Comparison of ENCODE assay signal across 8 cellular contexts in the genomic region with DNA sequence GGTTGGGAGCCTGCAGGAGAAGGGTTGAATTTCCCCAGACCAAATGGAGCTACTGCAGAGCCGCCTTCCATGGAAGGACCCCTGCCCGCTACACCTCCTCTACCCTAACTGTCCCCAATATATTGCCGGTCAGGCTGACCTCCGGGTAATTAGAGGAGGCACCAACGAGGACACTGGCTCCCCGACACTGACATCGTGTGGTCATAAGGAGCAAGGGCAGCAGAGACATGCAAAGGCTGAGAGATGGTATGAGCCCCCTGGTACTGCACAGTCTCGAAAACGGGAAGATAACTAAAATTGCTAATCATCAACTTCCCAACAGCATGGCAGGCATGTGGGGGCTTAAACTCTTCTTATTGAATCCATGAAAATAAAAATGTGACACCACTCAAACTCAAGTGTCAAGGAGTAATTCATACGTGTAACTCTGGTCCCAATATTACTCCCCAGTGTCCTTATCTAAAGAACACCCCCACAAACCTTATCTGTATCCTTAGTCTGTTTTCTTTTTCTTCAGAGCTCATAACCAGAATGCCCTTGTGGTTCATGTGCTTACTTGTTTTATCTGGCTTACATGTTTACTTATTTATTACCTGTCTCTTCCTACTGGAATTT. TPM values are rescaled to one million over a fixed set of nuclear protein-coding genes. Genes with fewer than 3 reads are reported as not detected.
DNase-seq lines count a peak whose midpoint lies in the region; ATAC-seq, FAIRE-seq and TF ChIP-seq lines count a peak whose summit lies in the region.

No MANE protein-coding gene starts in this region.

- H3K4me3 ChIP-seq in CD8-positive, alpha-beta T cell (ENCODE audit: low read depth, low read length), result no peak overlapping the region
- peak overlapping the region in 1 of 4 donors; percentile 2 for H3K4me3 ChIP-seq in pancreas

- H3K27me3 Mint-ChIP-seq in CD8-positive, alpha-beta T cell (ENCODE audit: low read depth), result peaks cover 42% of the 10 kb centered on the region
- peaks cover 32% of the 10 kb centered on the region for H3K27me3 Mint-ChIP-seq in activated CD4-positive, alpha-beta memory T cell treated with anti-CD3 and anti-CD28 coated beads for 36 hours

- CTCF ChIA-PET in CD8-positive, alpha-beta T cell (lab: Charles Lee), result interaction anchor here (0.5 to 5.4 kb wide), 11 partner anchors 9 to 305 kb away, joined by 3 to 34 read pairs (median 4); no protein-coding TSS in a partner anchor
- CTCF ChIA-PET in activated CD4-positive, alpha-beta memory T cell treated with anti-CD3 and anti-CD28 coated beads for 36 hours (lab: Charles Lee), result interaction anchor here (0.7 to 15.7 kb wide), 14 partner anchors 7 to 293 kb away, joined by 3 to 179 read pairs (median 6); no protein-coding TSS in a partner anchor

- no peaks in the 10 kb centered on the region for H3K36me3 Mint-ChIP-seq in CD8-positive, alpha-beta T cell
- no peaks in the 10 kb centered on the region for H3K36me3 Mint-ChIP-seq in activated CD4-positive, alpha-beta memory T cell treated with anti-CD3 and anti-CD28 coated beads for 36 hours

- H3K27ac ChIP-seq in CD8-positive, alpha-beta T cell (ENCODE audit: low read depth, low read length), result no peak overlapping the region
- H3K27ac ChIP-seq in pancreas, result no peak overlapping the region

- intact Hi-C loops in CD8-positive, alpha-beta T cell (cut with DNase I, micrococcal nuclease), result loop anchor here (1.0 to 2.0 kb wide), 3 partner anchors 65 to 293 kb away; no protein-coding TSS in a partner anchor
- intact Hi-C loops in activated CD4-positive, alpha-beta memory T cell treated with anti-CD3 and anti-CD28 coated beads for 36 hours (cut with micrococcal nuclease), result loop anchor here (1.0 to 2.0 kb wide), 3 partner anchors 17 to 293 kb away; no protein-coding TSS in a partner anchor
- intact Hi-C loops in pancreas (cut with DNase I), result loop anchor here in 1 of 3 donors (10.0 kb wide), 1 partner anchor 291 kb away; no protein-coding TSS in a partner anchor

- peaks cover 7% of the 10 kb centered on the region for H3K4me1 Mint-ChIP-seq in CD8-positive, alpha-beta T cell (ENCODE audit: low read depth)
- peaks cover 16% of the 10 kb centered on the region for H3K4me1 Mint-ChIP-seq in activated CD4-positive, alpha-beta memory T cell treated with anti-CD3 and anti-CD28 coated beads for 36 hours (ENCODE audit: low read depth)

- peak in 3 of 7 experiments; percentile 2 to 27 (median 14) for DNase-seq in CD8-positive, alpha-beta T cell
- peak; percentile 69 for DNase-seq in NCI-H2227 (lab: John Stamatoyannopoulos, UW; ENCODE audit: unreplicated experiment)
- DNase-seq in activated CD4-positive, alpha-beta memory T cell treated with anti-CD3 and anti-CD28 coated beads for 36 hours, result peak; percentile 53
- peak; percentile 64 to 68 for DNase-seq in frontal cortex (ENCODE audit: low spot score in 2 of 2)
- peak; percentile 39 to 76 (median 56) for DNase-seq in pancreas
- no peak for DNase-seq in NCI-H128 (lab: John Stamatoyannopoulos, UW; ENCODE audit: unreplicated experiment)

- H3K27ac Mint-ChIP-seq in CD8-positive, alpha-beta T cell, result no peak overlapping the region
- no peak overlapping the region for H3K27ac Mint-ChIP-seq in activated CD4-positive, alpha-beta memory T cell treated with anti-CD3 and anti-CD28 coated beads for 36 hours

- FAIRE-seq in frontal cortex (lab: Jason Lieb, UNC) (no peak), pancreas (lab: Jason Lieb, UNC) (no peak)

- peak; percentile 58 for TF ChIP-seq CTCF in CD8-positive, alpha-beta T cell (IDR thresholded peaks at IDR 0.05)
- TF ChIP-seq CTCF in pancreas (IDR thresholded peaks at IDR 0.05), result peak; percentile 62 to 82 (median 76)

- peaks cover 5% of the 10 kb centered on the region for H3K27me3 ChIP-seq in CD8-positive, alpha-beta T cell (ENCODE audit: insufficient read depth, low read length)
- no peaks in the 10 kb centered on the region for H3K27me3 ChIP-seq in pancreas

- no peaks in the 10 kb centered on the region for H3K9me3 Mint-ChIP-seq in CD8-positive, alpha-beta T cell
- no peaks in the 10 kb centered on the region for H3K9me3 Mint-ChIP-seq in activated CD4-positive, alpha-beta memory T cell treated with anti-CD3 and anti-CD28 coated beads for 36 hours

- POLR2A ChIA-PET in CD8-positive, alpha-beta T cell (lab: Charles Lee), result no interaction called here
- POLR2A ChIA-PET in activated CD4-positive, alpha-beta memory T cell treated with anti-CD3 and anti-CD28 coated beads for 36 hours (lab: Charles Lee), result no interaction called here

- ATAC-seq in CD8-positive, alpha-beta T cell, result peak; percentile 68
- peak; percentile 85 for ATAC-seq in GM18873 (IDR thresholded peaks at IDR 0.05; ENCODE audit: low FRiP score, unreplicated experiment)
- peak; percentile 60 for ATAC-seq in HG03045 (IDR thresholded peaks at IDR 0.05; ENCODE audit: unreplicated experiment)
- peak in 3 of 4 donors; percentile 48 to 57 (median 56) for ATAC-seq in pancreas

- no peaks in the 10 kb centered on the region for H3K9me3 ChIP-seq in CD8-positive, alpha-beta T cell (ENCODE audit: low read length)
- no peaks in the 10 kb centered on the region for H3K9me3 ChIP-seq in pancreas

- H3K36me3 ChIP-seq in CD8-positive, alpha-beta T cell (ENCODE audit: insufficient read depth, low read length), result no peaks in the 10 kb centered on the region
- no peaks in the 10 kb centered on the region for H3K36me3 ChIP-seq in pancreas

- H3K4me1 ChIP-seq in CD8-positive, alpha-beta T cell (ENCODE audit: insufficient read depth, low read length), result no peaks in the 10 kb centered on the region
- peaks cover 3 to 15% (median 6%) of the 10 kb centered on the region in 3 donors for H3K4me1 ChIP-seq in pancreas

- H3K4me3 Mint-ChIP-seq in CD8-positive, alpha-beta T cell, result no peak overlapping the region
- H3K4me3 Mint-ChIP-seq in activated CD4-positive, alpha-beta memory T cell treated with anti-CD3 and anti-CD28 coated beads for 36 hours, result no peak overlapping the region

- 3 to 7% methylated on average over 10 of the region's 10 CpGs for WGBS in pancreas, 2 donors

RNA-seq across cellular contexts. Expression of a gene that starts 4.4 kb away (rescaled TPM):
- total RNA-seq in CD8-positive, alpha-beta T cell, result not detected
- total RNA-seq in activated CD4-positive, alpha-beta memory T cell treated with anti-CD3 and anti-CD28 coated beads for 36 hours, result 10 to 100 TPM; 27.3 to 29.2 TPM
- total RNA-seq in frontal cortex (7.3 TPM), pancreas (10 to 100 TPM in 5 of 6 donors, 1 to 10 TPM in 1; 9.7 to 16.7 (median 14.7) TPM)
- polyA plus RNA-seq in pancreas, result 10 to 100 TPM; 20.8 to 28.7 TPM

RNA-seq across cellular contexts. Expression of a gene that starts 56.3 kb away (rescaled TPM):
- total RNA-seq in CD8-positive, alpha-beta T cell, result not detected
- total RNA-seq in activated CD4-positive, alpha-beta memory T cell treated with anti-CD3 and anti-CD28 coated beads for 36 hours, result not detected
- total RNA-seq in frontal cortex (5.7 TPM), pancreas (10 to 100 TPM in 2 of 6 donors, 1 to 10 TPM in 4; 1.3 to 19.7 (median 3.1) TPM)
- 1 to 10 TPM; 2.5 to 7.7 TPM for polyA plus RNA-seq in pancreas
